Comparison of ENCODE assay signal across 1 cellular context in genomic region chr4:183504930-183505555, GRCh38.
TF ChIP-seq lines count a peak whose summit lies in the region.

A gene with protein sequence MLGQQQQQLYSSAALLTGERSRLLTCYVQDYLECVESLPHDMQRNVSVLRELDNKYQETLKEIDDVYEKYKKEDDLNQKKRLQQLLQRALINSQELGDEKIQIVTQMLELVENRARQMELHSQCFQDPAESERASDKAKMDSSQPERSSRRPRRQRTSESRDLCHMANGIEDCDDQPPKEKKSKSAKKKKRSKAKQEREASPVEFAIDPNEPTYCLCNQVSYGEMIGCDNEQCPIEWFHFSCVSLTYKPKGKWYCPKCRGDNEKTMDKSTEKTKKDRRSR (plus strand): TSS chr4:183505058. CDS start chr4:183505196, 138 bp downstream.

TF ChIP-seq in Ishikawa, 13 proteins besides CTCF, POLR2A, EP300 and RAD21 (continued from another document):
- TF ChIP-seq TAF1 (IDR thresholded peaks at IDR 0.05; ENCODE audit: low read depth): peak; percentile 38; the same call in 1 of the 2 replicates
- TF ChIP-seq USF1 (IDR thresholded peaks at IDR 0.05): no peak
- no peak for TF ChIP-seq CREB1 (IDR thresholded peaks at IDR 0.05; ENCODE audit: low read depth)
- peak; percentile 90 for TF ChIP-seq EGR1 (IDR thresholded peaks at IDR 0.05)
- TF ChIP-seq FOXM1 (IDR thresholded peaks at IDR 0.05; ENCODE audit: borderline replicate concordance, low read depth): 0 out of 2 replicates have a peak, but pooled peaks have one; percentile 10
- TF ChIP-seq, protein P1, sequence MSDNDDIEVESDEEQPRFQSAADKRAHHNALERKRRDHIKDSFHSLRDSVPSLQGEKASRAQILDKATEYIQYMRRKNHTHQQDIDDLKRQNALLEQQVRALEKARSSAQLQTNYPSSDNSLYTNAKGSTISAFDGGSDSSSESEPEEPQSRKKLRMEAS (IDR thresholded peaks at IDR 0.05): peak; percentile 31
